In genomic region chr17:74199306-74200092, GRCh38 we compare ENCODE assay signal across 8 cellular contexts. TPM values are rescaled to one million over a fixed set of nuclear protein-coding genes. Genes with fewer than 3 reads are reported as not detected.
A peak's percentile ranks its signal among the peaks of the same experiment; 100 is the strongest.
DNase-seq lines count a peak whose midpoint lies in the region; ATAC-seq and TF ChIP-seq lines count a peak whose summit lies in the region.

No MANE protein-coding gene starts in this region.

- no peak overlapping the region for H3K27ac ChIP-seq in CD4-positive, alpha-beta memory T cell (ENCODE audit: low read depth, low read length)
- no peak overlapping the region for H3K27ac ChIP-seq in neuronal stem cell (replicated peaks; ENCODE audit: low read length)
- no peak overlapping the region for H3K27ac ChIP-seq in aorta (ENCODE audit: low read depth in 1 of 2, low read length in 2 of 2)

- peak overlapping the region; percentile 77 for H2AFZ ChIP-seq in neuronal stem cell (ENCODE audit: low read length)

- peaks cover 17% of the 10 kb centered on the region for H3K4me1 ChIP-seq in CD4-positive, alpha-beta memory T cell (ENCODE audit: insufficient read depth, low read length)
- H3K4me1 ChIP-seq in neuronal stem cell (ENCODE audit: control insufficient read depth in 2 of 2, insufficient read depth in 1 of 2, low read depth in 1 of 2, low read length in 2 of 2) (peaks cover 12 to 15% of the 10 kb centered on the region in 2 donors), aorta (ENCODE audit: control insufficient read depth in 1 of 2, insufficient read depth in 2 of 2, low read length in 2 of 2) (no peaks in the 10 kb centered on the region)

- H2BK12ac ChIP-seq in neuronal stem cell (ENCODE audit: low read length), result peak overlapping the region; percentile 65

- no peaks in the 10 kb centered on the region for H3K36me3 ChIP-seq in CD4-positive, alpha-beta memory T cell (ENCODE audit: insufficient read depth, low read length)
- peaks cover 0 to 6% of the 10 kb centered on the region in 2 donors for H3K36me3 ChIP-seq in neuronal stem cell (replicated peaks in 1 of 2; ENCODE audit: control insufficient read depth in 2 of 2, insufficient read depth in 2 of 2, low read length in 2 of 2)
- no peaks in the 10 kb centered on the region for H3K36me3 ChIP-seq in aorta (ENCODE audit: control insufficient read depth in 1 of 2, insufficient read depth in 2 of 2, low read length in 1 of 2)

- peaks cover 13% of the 10 kb centered on the region for H3K27me3 ChIP-seq in CD4-positive, alpha-beta memory T cell (ENCODE audit: insufficient read depth, low read length)
- H3K27me3 ChIP-seq in neuronal stem cell (ENCODE audit: control insufficient read depth in 3 of 3, insufficient read depth in 3 of 3, low read depth in 1 of 3, low read length in 3 of 3) (peaks cover 0 to 59% (median 5%) of the 10 kb centered on the region in 3 experiments), aorta (ENCODE audit: control insufficient read depth in 1 of 2, insufficient read depth in 2 of 2, low read length in 1 of 2) (no peaks in the 10 kb centered on the region)

- DNase-seq in CD4-positive, alpha-beta memory T cell, result peak; percentile 52 to 61 (median 55)
- DNase-seq in RPMI7951 (ENCODE audit: low read depth) (peak; percentile 33), fibroblast of pulmonary artery (ENCODE audit: low read depth) (peak; percentile 58), neuronal stem cell (ENCODE audit: low spot score) (peak; percentile 65), aorta (peak; percentile 65 to 89)
- DNase-seq in activated T-helper 2 cell treated with anti-CD3 and anti-CD28 coated beads, Interferon-gamma antibody, Interleukin-2, Interleukin-4, amounts not matched to agents 10 μg/mL and 5 μg/mL and 100 μg/mL, durations not matched to agents 14 hours and 24 hours and 36 hours (ENCODE audit: low spot score), result peak; percentile 60

- CTCF ChIA-PET in CD4-positive, alpha-beta memory T cell (lab: Charles Lee; ENCODE audit: partially characterized antibody), result interaction anchor here (0.7 to 2.3 kb wide), 16 partner anchors 8 to 769 kb away, joined by 3 to 18 read pairs (median 4); partner anchors contain the start of gene DNAI2

- peak overlapping the region; percentile 94 for H4K8ac ChIP-seq in neuronal stem cell (ENCODE audit: low read depth, low read length)

- no peak overlapping the region for H2BK120ac ChIP-seq in neuronal stem cell (ENCODE audit: low read depth, low read length)

- H3K4me2 ChIP-seq in neuronal stem cell (ENCODE audit: insufficient read depth, low read length, poor library complexity, severe bottlenecking), result no peak overlapping the region

- H3K4me3 Mint-ChIP-seq in CD4-positive, alpha-beta memory T cell, result peak overlapping the region in 2 of 8 donors; percentile 11 to 55
- H3K4me3 Mint-ChIP-seq in activated T-helper 2 cell treated with anti-CD3 and anti-CD28 coated beads, Interferon-gamma antibody, Interleukin-2, Interleukin-4, amounts not matched to agents 10 μg/mL and 5 μg/mL and 100 μg/mL, durations not matched to agents 14 hours and 24 hours and 36 hours (ENCODE audit: low read depth), result no peak overlapping the region

- H3K4ac ChIP-seq in neuronal stem cell (ENCODE audit: low read length), result no peak overlapping the region

- peak overlapping the region; percentile 89 for H3K18ac ChIP-seq in neuronal stem cell (ENCODE audit: low read length)

- POLR2A ChIA-PET in CD4-positive, alpha-beta memory T cell (lab: Charles Lee; ENCODE audit: partially characterized antibody), result interaction anchor here (0.9 to 1.0 kb wide), 2 partner anchors 12 to 180 kb away, joined by 3 to 5 read pairs; no protein-coding TSS in a partner anchor

- ATAC-seq in HG03354 (IDR thresholded peaks at IDR 0.05; ENCODE audit: poor library complexity, severe bottlenecking, unreplicated experiment) (peak; percentile 46), aorta (ENCODE audit: low FRiP score) (no peak), GM18870 (IDR thresholded peaks at IDR 0.05; ENCODE audit: unreplicated experiment) (no peak)

- H2BK15ac ChIP-seq in neuronal stem cell (ENCODE audit: low read length), result peak overlapping the region; percentile 13

- WGBS in neuronal stem cell (ENCODE audit: extremely low coverage in 2 of 2, insufficient read length in 2 of 2, insufficient replicate concordance in 1 of 2), 2 donors, result no CpG with 5 or more reads among the region's 35 CpGs
- WGBS in aorta, 2 donors, result 19 to 21% methylated on average over 35 of the region's 35 CpGs

- H3K27me3 Mint-ChIP-seq in CD4-positive, alpha-beta memory T cell, result peaks cover 24 to 34% of the 10 kb centered on the region in 2 donors
- H3K27me3 Mint-ChIP-seq in activated T-helper 2 cell treated with anti-CD3 and anti-CD28 coated beads, Interferon-gamma antibody, Interleukin-2, Interleukin-4, amounts not matched to agents 10 μg/mL and 5 μg/mL and 100 μg/mL, durations not matched to agents 14 hours and 24 hours and 36 hours (ENCODE audit: low read depth), result peaks cover 15% of the 10 kb centered on the region

- H3K4me3 ChIP-seq in CD4-positive, alpha-beta memory T cell (ENCODE audit: low read length in 2 of 2), result no peak overlapping the region
- no peak overlapping the region for H3K4me3 ChIP-seq in fibroblast of pulmonary artery (replicated peaks; ENCODE audit: low read depth, low read length)
- H3K4me3 ChIP-seq in neuronal stem cell (ENCODE audit: low read length in 2 of 2), result no peak overlapping the region
- H3K4me3 ChIP-seq in aorta (ENCODE audit: low read length in 2 of 2), result no peak overlapping the region

- intact Hi-C loops in CD4-positive, alpha-beta memory T cell (cut with micrococcal nuclease), result no loop called here
- intact Hi-C loops in activated T-helper 2 cell treated with anti-CD3 and anti-CD28 coated beads, Interferon-gamma antibody, Interleukin-2, Interleukin-4, amounts not matched to agents 10 μg/mL and 5 μg/mL and 100 μg/mL, durations not matched to agents 14 hours and 24 hours and 36 hours (cut with micrococcal nuclease), result loop anchor here (2.0 to 5.0 kb wide), 2 partner anchors 109 to 887 kb away; partner anchors contain the start of gene CDC42EP4
- intact Hi-C loops in aorta (cut with DNase I), result loop anchor here (10.0 kb wide), 2 partner anchors 165 to 555 kb away; partner anchors contain the start of genes BTBD17 (in 1 of the 2), GPR142 (in 1 of the 2) and SDK2 (in 1 of the 2)

- H4K91ac ChIP-seq in neuronal stem cell (ENCODE audit: low read depth, low read length, poor library complexity), result no peak overlapping the region

- peaks cover 10 to 21% (median 14%) of the 10 kb centered on the region in 4 donors for H3K4me1 Mint-ChIP-seq in CD4-positive, alpha-beta memory T cell
- H3K4me1 Mint-ChIP-seq in activated T-helper 2 cell treated with anti-CD3 and anti-CD28 coated beads, Interferon-gamma antibody, Interleukin-2, Interleukin-4, amounts not matched to agents 10 μg/mL and 5 μg/mL and 100 μg/mL, durations not matched to agents 14 hours and 24 hours and 36 hours (ENCODE audit: low read depth), result peaks cover 7% of the 10 kb centered on the region

- peak; percentile 91 for TF ChIP-seq CTCF in fibroblast of pulmonary artery (IDR thresholded peaks at IDR 0.05; ENCODE audit: low read length, missing control alignments)

- H2BK5ac ChIP-seq in neuronal stem cell (ENCODE audit: low read length), result no peak overlapping the region

- peaks cover 0 to 2% (median 0%) of the 10 kb centered on the region in 8 donors for H3K9me3 Mint-ChIP-seq in CD4-positive, alpha-beta memory T cell
- no peaks in the 10 kb centered on the region for H3K9me3 Mint-ChIP-seq in activated T-helper 2 cell treated with anti-CD3 and anti-CD28 coated beads, Interferon-gamma antibody, Interleukin-2, Interleukin-4, amounts not matched to agents 10 μg/mL and 5 μg/mL and 100 μg/mL, durations not matched to agents 14 hours and 24 hours and 36 hours

- peaks cover 4 to 13% of the 10 kb centered on the region in 2 donors for H3K36me3 Mint-ChIP-seq in CD4-positive, alpha-beta memory T cell
- peaks cover 10% of the 10 kb centered on the region for H3K36me3 Mint-ChIP-seq in activated T-helper 2 cell treated with anti-CD3 and anti-CD28 coated beads, Interferon-gamma antibody, Interleukin-2, Interleukin-4, amounts not matched to agents 10 μg/mL and 5 μg/mL and 100 μg/mL, durations not matched to agents 14 hours and 24 hours and 36 hours (ENCODE audit: low read depth)

- no peak overlapping the region for H3K23ac ChIP-seq in neuronal stem cell (ENCODE audit: low read depth, low read length, poor library complexity)

- H2AK5ac ChIP-seq in neuronal stem cell (ENCODE audit: low read depth, low read length), result no peak overlapping the region

- H3K14ac ChIP-seq in neuronal stem cell (ENCODE audit: low read length), result no peak overlapping the region

- no peaks in the 10 kb centered on the region for H3K9me3 ChIP-seq in CD4-positive, alpha-beta memory T cell (ENCODE audit: control insufficient read depth in 1 of 2, low read length in 2 of 2)
- H3K9me3 ChIP-seq in neuronal stem cell (replicated peaks in 1 of 2; ENCODE audit: control insufficient read depth in 2 of 2, insufficient read depth in 1 of 2, low read depth in 1 of 2, low read length in 2 of 2) (no peaks in the 10 kb centered on the region), aorta (ENCODE audit: control insufficient read depth, low read length) (no peaks in the 10 kb centered on the region)

- peak overlapping the region in 2 of 7 donors; percentile 48 to 69 for H3K27ac Mint-ChIP-seq in CD4-positive, alpha-beta memory T cell
- H3K27ac Mint-ChIP-seq in activated T-helper 2 cell treated with anti-CD3 and anti-CD28 coated beads, Interferon-gamma antibody, Interleukin-2, Interleukin-4, amounts not matched to agents 10 μg/mL and 5 μg/mL and 100 μg/mL, durations not matched to agents 14 hours and 24 hours and 36 hours, result no peak overlapping the region

- no peak overlapping the region for H3K9ac ChIP-seq in neuronal stem cell (ENCODE audit: low read depth, low read length, poor library complexity)

- no peaks in the 10 kb centered on the region for H3K79me1 ChIP-seq in neuronal stem cell (ENCODE audit: low read depth, low read length)

RNA-seq across cellular contexts. Expression of gene RPL38, which starts 4.0 kb away (rescaled TPM):
- 1,000 to 10,000 TPM; 2,053 to 2,073 TPM for total RNA-seq in CD4-positive, alpha-beta memory T cell
- 1,000 to 10,000 TPM; 1,662 to 2,198 TPM for polyA plus RNA-seq in CD4-positive, alpha-beta memory T cell
- total RNA-seq in RPMI7951 (2014; rRNA removed; shearing (Covaris generic)), result 642 and 1,240 TPM in 2 replicates
- total RNA-seq in activated T-helper 2 cell treated with anti-CD3 and anti-CD28 coated beads, Interferon-gamma antibody, Interleukin-2, Interleukin-4, amounts not matched to agents 10 μg/mL and 5 μg/mL and 100 μg/mL, durations not matched to agents 14 hours and 24 hours and 36 hours, result 1,248 and 1,338 TPM in 2 replicates
- polyA plus RNA-seq in neuronal stem cell (2013, experiment 1 of 2), result 4,161 TPM
- 4,332 TPM for polyA plus RNA-seq in neuronal stem cell (2013, experiment 2 of 2)
- 100 to 1,000 TPM; 597 to 622 TPM for total RNA-seq in aorta
- 1,000 to 10,000 TPM; 1,364 to 2,568 TPM for polyA plus RNA-seq in aorta

RNA-seq across cellular contexts. Expression of gene TTYH2, which starts 13.9 kb away (rescaled TPM):
- total RNA-seq in CD4-positive, alpha-beta memory T cell, result 10 to 100 TPM; 40.5 to 42.4 TPM
- polyA plus RNA-seq in CD4-positive, alpha-beta memory T cell, result 1 to 10 TPM; 7.0 to 7.9 TPM
- total RNA-seq in RPMI7951 (2014; rRNA removed; shearing (Covaris generic)), result 0.96 and 2.4 TPM in 2 replicates
- total RNA-seq in activated T-helper 2 cell treated with anti-CD3 and anti-CD28 coated beads, Interferon-gamma antibody, Interleukin-2, Interleukin-4, amounts not matched to agents 10 μg/mL and 5 μg/mL and 100 μg/mL, durations not matched to agents 14 hours and 24 hours and 36 hours, result 17.0 and 19.6 TPM in 2 replicates
- 1.3 TPM for polyA plus RNA-seq in neuronal stem cell (2013, experiment 1 of 2)
- 1.1 TPM for polyA plus RNA-seq in neuronal stem cell (2013, experiment 2 of 2)
- total RNA-seq in aorta, result 10 to 100 TPM in 1 of 2 donors, 1 to 10 TPM in 1; 4.4 to 13.0 TPM
- polyA plus RNA-seq in aorta, result 1 to 10 TPM; 3.1 to 4.4 TPM
